In genomic region chr18:50738103-50738757, GRCh38 we compare ENCODE assay signal across 19 cellular contexts.
A peak's percentile ranks its signal among the peaks of the same experiment; 100 is the strongest.
DNase-seq lines count a peak whose midpoint lies in the region; ATAC-seq, FAIRE-seq and TF ChIP-seq lines count a peak whose summit lies in the region.
"Had no signal": no experiment of that assay in that cellular context is flagged by ENCODE, and none has a peak within 500 bp of the region (broad histone marks: within the 10 kb centered on the region; RNA-seq: fewer than 3 reads in every experiment).

No MANE protein-coding gene starts in this region.

- H3K9me3 ChIP-seq in HepG2 (ENCODE audit: low read length) (no peaks in the 10 kb centered on the region), right lobe of liver (no peaks in the 10 kb centered on the region), parathyroid adenoma (ENCODE audit: control insufficient read depth, low read length) (no peaks in the 10 kb centered on the region), SJCRH30 (replicated peaks) (no peaks in the 10 kb centered on the region)

- ATAC-seq in HepG2 (peak; percentile 34), right lobe of liver (no peak)
- ATAC-seq in activated T-cell treated with anti-CD3 and anti-CD28 coated beads, Interleukin-2, amount 50 U/mL, for 4 hours: no peak
- ATAC-seq: CD8-positive, alpha-beta T cell; GM23338 had no signal

- POLR2A ChIA-PET in HepG2 (lab: Yijun Ruan, JAX): no interaction called here

- H3K4me1 Mint-ChIP-seq in activated T-cell treated with anti-CD3 and anti-CD28 coated beads, Interleukin-2, amount 50 U/mL, for 4 hours (ENCODE audit: low read depth): no peaks in the 10 kb centered on the region
- H3K4me1 Mint-ChIP-seq: B cell had no signal

- H3K4me2 ChIP-seq in HepG2 (ENCODE audit: low read depth, low read length) (peak overlapping the region; percentile 58), parathyroid adenoma (ENCODE audit: low read length) (no peak overlapping the region)
- H3K4me2 ChIP-seq: BLaER1 treated with 17β-estradiol and CSF1 and Interleukin-3, amounts not matched to agents 10 nM and 100 nM; GM23338 had no signal

- DNase-seq in HepG2 (ENCODE audit: low spot score) (no peak), right lobe of liver (no peak), SK-N-DZ (ENCODE audit: low spot score) (peak; percentile 52), SJCRH30 (no peak)
- no peak for DNase-seq in activated T-cell treated with anti-CD3 and anti-CD28 coated beads, Interleukin-2, amount 50 U/mL, for 4 hours
- DNase-seq: CD8-positive, alpha-beta T cell; DMS 273 treated with DMSO at 0.1 percent for 48 hours; HCEC 1CT; HFFc6; IMR-90; KBM-7 had no signal

- WGBS in HepG2 (ENCODE audit: low lambda C conversion rate): 16% methylated on average over 7 of the region's 7 CpGs
- 67% methylated on average over 6 of the region's 7 CpGs for WGBS in right lobe of liver (ENCODE audit: insufficient coverage, low coverage, low lambda C conversion rate, missing lambda C conversion rate)

- TF ChIP-seq EP300 in HepG2 (IDR thresholded peaks at IDR 0.05; ENCODE audit: low read depth in 2 of 2, low read length in 2 of 2) (no peak), HepG2 (CRISPR knock-in tag; IDR thresholded peaks at IDR 0.05; ENCODE audit: borderline replicate concordance) (no peak)

- H3K9ac ChIP-seq in HepG2 (ENCODE audit: insufficient read depth, low read depth, low read length) (no peak overlapping the region), parathyroid adenoma (no peak overlapping the region)
- H3K9ac ChIP-seq: BLaER1 treated with 17β-estradiol and CSF1 and Interleukin-3, amounts not matched to agents 10 nM and 100 nM had no signal

- H3K79me2 ChIP-seq in HepG2 (ENCODE audit: insufficient read depth, low read length) (no peaks in the 10 kb centered on the region), parathyroid adenoma (no peaks in the 10 kb centered on the region)

- H2AFZ ChIP-seq in HepG2 (ENCODE audit: low read length) (no peak overlapping the region), parathyroid adenoma (peak overlapping the region; percentile 16)
- H2AFZ ChIP-seq: GM23338 had no signal

- no peak overlapping the region for H3K27ac ChIP-seq in HepG2 (ENCODE audit: extremely low read length, insufficient read depth, low read length)
- no peak overlapping the region for H3K27ac ChIP-seq in right lobe of liver
- H3K27ac ChIP-seq in parathyroid adenoma: no peak overlapping the region
- H3K27ac ChIP-seq in SJCRH30: no peak overlapping the region
- H3K27ac ChIP-seq: BLaER1 treated with 17β-estradiol and CSF1 and Interleukin-3, amounts not matched to agents 10 nM and 100 nM had no signal

- no TSS peak for BruUV-seq in HepG2 (replicated peaks; lab: Mats Ljungman, UMichigan)

- no peaks in the 10 kb centered on the region for H4K20me1 ChIP-seq in HepG2 (ENCODE audit: insufficient read depth, low read length)
- H4K20me1 ChIP-seq: BLaER1 treated with 17β-estradiol and CSF1 and Interleukin-3, amounts not matched to agents 10 nM and 100 nM had no signal

- CTCF ChIA-PET in HepG2 (lab: Yijun Ruan, JAX; ENCODE audit: low intra/inter-chr PET ratio, low total read pairs): no interaction called here

- no peaks in the 10 kb centered on the region for H3K9me3 Mint-ChIP-seq in activated T-cell treated with anti-CD3 and anti-CD28 coated beads, Interleukin-2, amount 50 U/mL, for 4 hours
- H3K9me3 Mint-ChIP-seq: CD8-positive, alpha-beta T cell; GM23338 had no signal

- no peak for FAIRE-seq in HepG2 (lab: Jason Lieb, UNC)
- FAIRE-seq: G401.6, GM12891, GM19239, H54 had no signal

- in situ Hi-C loops in HepG2 (cut with HindIII; ENCODE audit: extremely low pct_ligation_motif_present, low pct_unique_long_range_greater_than_20kb): no loop called here

- no peaks in the 10 kb centered on the region for H3K36me3 Mint-ChIP-seq in activated T-cell treated with anti-CD3 and anti-CD28 coated beads, Interleukin-2, amount 50 U/mL, for 4 hours (ENCODE audit: insufficient read depth)
- H3K36me3 Mint-ChIP-seq: CD8-positive, alpha-beta T cell had no signal

- H3K27me3 ChIP-seq in HepG2 (ENCODE audit: control insufficient read depth in 1 of 2, insufficient read depth in 2 of 2, low read length in 2 of 2) (no peaks in the 10 kb centered on the region), right lobe of liver (no peaks in the 10 kb centered on the region), parathyroid adenoma (ENCODE audit: control insufficient read depth, insufficient read depth, low read length) (no peaks in the 10 kb centered on the region), SJCRH30 (no peaks in the 10 kb centered on the region)
- H3K27me3 ChIP-seq: BLaER1 treated with 17β-estradiol and CSF1 and Interleukin-3, amounts not matched to agents 10 nM and 100 nM had no signal

- no peak for TF ChIP-seq RAD21 in HepG2 (CRISPR knock-in tag; IDR thresholded peaks at IDR 0.05)

- no peak for TF ChIP-seq CTCF in HepG2 (CRISPR knock-in tag; IDR thresholded peaks at IDR 0.05)
- TF ChIP-seq CTCF in right lobe of liver (IDR thresholded peaks at IDR 0.05): no peak
- no peak for TF ChIP-seq CTCF in parathyroid adenoma (IDR thresholded peaks at IDR 0.05)

- H3K4me3 Mint-ChIP-seq in activated T-cell treated with anti-CD3 and anti-CD28 coated beads, Interleukin-2, amount 50 U/mL, for 4 hours: no peak overlapping the region
- H3K4me3 Mint-ChIP-seq: B cell; CD8-positive, alpha-beta T cell; GM23338; HFFc6 had no signal

- H3K4me1 ChIP-seq in HepG2 (ENCODE audit: insufficient read depth, low read length): peaks cover 29% of the 10 kb centered on the region
- H3K4me1 ChIP-seq in right lobe of liver: no peaks in the 10 kb centered on the region
- H3K4me1 ChIP-seq in parathyroid adenoma: peaks cover 8% of the 10 kb centered on the region
- no peaks in the 10 kb centered on the region for H3K4me1 ChIP-seq in SJCRH30

- H3K36me3 ChIP-seq in HepG2 (replicated peaks in 1 of 2; ENCODE audit: control insufficient read depth in 1 of 2, insufficient read depth in 2 of 2, low read length in 2 of 2) (no peaks in the 10 kb centered on the region), right lobe of liver (no peaks in the 10 kb centered on the region), parathyroid adenoma (ENCODE audit: control insufficient read depth, insufficient read depth, low read length) (no peaks in the 10 kb centered on the region), SJCRH30 (no peaks in the 10 kb centered on the region)
- H3K36me3 ChIP-seq: BLaER1 treated with 17β-estradiol and CSF1 and Interleukin-3, amounts not matched to agents 10 nM and 100 nM had no signal

- peaks cover 4% of the 10 kb centered on the region for H3K27me3 Mint-ChIP-seq in activated T-cell treated with anti-CD3 and anti-CD28 coated beads, Interleukin-2, amount 50 U/mL, for 4 hours (ENCODE audit: low read depth)

- intact Hi-C loops in HepG2 (cut with micrococcal nuclease; ENCODE audit: unreplicated experiment) (no loop called here), right lobe of liver (cut with DNase I) (no loop called here)

- TF ChIP-seq POLR2A in HepG2 (IDR thresholded peaks at IDR 0.05; ENCODE audit: insufficient read depth in 1 of 2, low read depth in 2 of 2, low read length in 2 of 2) (no peak), right lobe of liver (IDR thresholded peaks at IDR 0.05) (no peak)

- peak overlapping the region in 1 of 3 experiments; percentile 13; a peak in 1 of 6 replicates for H3K4me3 ChIP-seq in HepG2 (replicated peaks in 1 of 3; ENCODE audit: insufficient read depth in 1 of 3, low read depth in 2 of 3, low read length in 3 of 3)
- H3K4me3 ChIP-seq in right lobe of liver: no peak overlapping the region
- H3K4me3 ChIP-seq in parathyroid adenoma (ENCODE audit: low read depth, low read length): no peak overlapping the region
- H3K4me3 ChIP-seq in SJCRH30: no peak overlapping the region
- H3K4me3 ChIP-seq: BLaER1 treated with 17β-estradiol and CSF1 and Interleukin-3, amounts not matched to agents 10 nM and 100 nM; GM23338 had no signal

TF ChIP-seq in HepG2, 621 proteins besides CTCF, POLR2A, EP300 and RAD21 (continues in another document):
- no peak for TF ChIP-seq DRAP1 (CRISPR knock-in tag; IDR thresholded peaks at IDR 0.05)
- TF ChIP-seq, protein P1, sequence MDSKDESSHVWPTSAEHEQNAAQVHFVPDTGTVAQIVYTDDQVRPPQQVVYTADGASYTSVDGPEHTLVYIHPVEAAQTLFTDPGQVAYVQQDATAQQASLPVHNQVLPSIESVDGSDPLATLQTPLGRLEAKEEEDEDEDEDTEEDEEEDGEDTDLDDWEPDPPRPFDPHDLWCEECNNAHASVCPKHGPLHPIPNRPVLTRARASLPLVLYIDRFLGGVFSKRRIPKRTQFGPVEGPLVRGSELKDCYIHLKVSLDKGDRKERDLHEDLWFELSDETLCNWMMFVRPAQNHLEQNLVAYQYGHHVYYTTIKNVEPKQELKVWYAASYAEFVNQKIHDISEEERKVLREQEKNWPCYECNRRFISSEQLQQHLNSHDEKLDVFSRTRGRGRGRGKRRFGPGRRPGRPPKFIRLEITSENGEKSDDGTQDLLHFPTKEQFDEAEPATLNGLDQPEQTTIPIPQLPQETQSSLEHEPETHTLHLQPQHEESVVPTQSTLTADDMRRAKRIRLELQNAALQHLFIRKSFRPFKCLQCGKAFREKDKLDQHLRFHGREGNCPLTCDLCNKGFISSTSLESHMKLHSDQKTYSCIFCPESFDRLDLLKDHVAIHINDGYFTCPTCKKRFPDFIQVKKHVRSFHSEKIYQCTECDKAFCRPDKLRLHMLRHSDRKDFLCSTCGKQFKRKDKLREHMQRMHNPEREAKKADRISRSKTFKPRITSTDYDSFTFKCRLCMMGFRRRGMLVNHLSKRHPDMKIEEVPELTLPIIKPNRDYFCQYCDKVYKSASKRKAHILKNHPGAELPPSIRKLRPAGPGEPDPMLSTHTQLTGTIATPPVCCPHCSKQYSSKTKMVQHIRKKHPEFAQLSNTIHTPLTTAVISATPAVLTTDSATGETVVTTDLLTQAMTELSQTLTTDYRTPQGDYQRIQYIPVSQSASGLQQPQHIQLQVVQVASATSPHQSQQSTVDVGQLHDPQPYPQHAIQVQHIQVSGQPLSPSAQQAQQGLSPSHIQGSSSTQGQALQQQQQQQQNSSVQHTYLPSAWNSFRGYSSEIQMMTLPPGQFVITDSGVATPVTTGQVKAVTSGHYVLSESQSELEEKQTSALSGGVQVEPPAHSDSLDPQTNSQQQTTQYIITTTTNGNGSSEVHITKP (CRISPR knock-in tag; IDR thresholded peaks at IDR 0.05; ENCODE audit: low read depth): peak; percentile 44; the same call in 1 of the 2 replicates
